ENCODE assay signal across 8 cellular contexts in the genomic region with DNA sequence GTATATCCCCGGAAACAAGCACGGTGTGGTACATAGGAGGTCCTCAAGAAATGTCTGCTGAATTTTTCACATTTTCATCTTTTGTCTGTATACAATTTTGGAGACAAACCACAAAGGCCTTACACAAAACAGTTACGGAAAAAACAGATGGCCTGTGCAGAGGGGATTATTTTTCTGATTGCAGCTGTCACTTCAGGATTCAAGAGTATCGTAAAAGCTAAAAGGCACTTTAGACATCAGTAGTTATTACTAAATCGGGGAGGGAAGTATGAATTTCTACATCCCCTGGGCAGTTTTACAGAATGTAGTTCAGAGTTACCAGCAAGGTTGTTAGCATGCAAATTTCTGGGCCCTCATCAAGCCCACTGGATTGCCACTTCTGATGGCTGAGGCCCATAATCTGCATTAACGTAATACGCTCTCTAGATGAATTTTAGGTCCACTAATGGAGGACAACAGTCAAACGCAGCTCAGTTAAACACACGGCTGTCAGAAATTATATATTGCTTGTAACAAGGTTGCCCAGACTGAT. TPM values are rescaled to one million over a fixed set of nuclear protein-coding genes. Genes with fewer than 3 reads are reported as not detected.
A peak's percentile ranks its signal among the peaks of the same experiment; 100 is the strongest.
DNase-seq lines count a peak whose midpoint lies in the region; ATAC-seq and TF ChIP-seq lines count a peak whose summit lies in the region.

No MANE protein-coding gene starts in this region.

- no peak for TF ChIP-seq EP300 in transverse colon (IDR thresholded peaks at IDR 0.05; ENCODE audit: low read depth)

- H3K4me3 Mint-ChIP-seq in activated T-cell treated with anti-CD3 and anti-CD28 coated beads, Interleukin-2, amount 50 U/mL, for 4 hours: peak overlapping the region; percentile 86

- in situ Hi-C loops in transverse colon (cut with MboI; ENCODE audit: low pct_ligation_motif_present in 1 of 4, low pct_unique_long_range_greater_than_20kb in 1 of 4, low sequenced_read_pairs in 3 of 4): no loop called here

- DNase-seq in activated T-cell treated with anti-CD3 and anti-CD28 coated beads, Interleukin-2, amount 50 U/mL, for 4 hours: no peak
- no peak for DNase-seq in activated T-cell treated with anti-CD3 and anti-CD28 coated beads, Interleukin-2, amount 50 U/mL, for 48 hours
- DNase-seq in transverse colon (no peak), COR-L47 (lab: John Stamatoyannopoulos, UW) (no peak)
- DNase-seq in effector CD4-positive, alpha-beta T cell: no peak
- no peak for DNase-seq in central memory CD4-positive, alpha-beta T cell

- peaks cover 58% of the 10 kb centered on the region for H3K4me1 Mint-ChIP-seq in activated T-cell treated with anti-CD3 and anti-CD28 coated beads, Interleukin-2, amount 50 U/mL, for 4 hours (ENCODE audit: low read depth)

- H3K9me3 Mint-ChIP-seq in activated T-cell treated with anti-CD3 and anti-CD28 coated beads, Interleukin-2, amount 50 U/mL, for 4 hours: no peaks in the 10 kb centered on the region

- H3K9ac ChIP-seq in iPS-15b (ENCODE audit: low read depth, low read length): no peak overlapping the region

- TF ChIP-seq POLR2A in transverse colon (IDR thresholded peaks at IDR 0.05): no peak

- H3K27ac ChIP-seq in transverse colon: peak overlapping the region; percentile 86 to 95 (median 92)

- intact Hi-C loops in transverse colon (cut with DNase I; ENCODE audit: low total_unique reads): loop anchor here (5.0 kb wide), 1 partner anchor 179 kb away; no protein-coding TSS in a partner anchor

- no peak for ATAC-seq in activated T-cell treated with anti-CD3 and anti-CD28 coated beads, Interleukin-2, amount 50 U/mL, for 4 hours

- WGBS in transverse colon (ENCODE audit: low coverage in 1 of 2), 2 donors: 67 to 71% methylated on average over 6 to 9 of the region's 9 CpGs

- no peaks in the 10 kb centered on the region for H3K4me1 ChIP-seq in iPS-15b (ENCODE audit: control insufficient read depth, insufficient read depth, low read length)
- H3K4me1 ChIP-seq in transverse colon: peaks cover 4 to 29% (median 15%) of the 10 kb centered on the region in 4 donors

- H3K4me3 ChIP-seq in WI38 (ENCODE audit: low read depth, low read length) (peak overlapping the region; percentile 64), iPS-15b (ENCODE audit: low read depth, low read length) (peak overlapping the region; percentile 65), transverse colon (peak overlapping the region in 2 of 4 donors; percentile 72 to 87)

- TF ChIP-seq CTCF in WI38 (IDR thresholded peaks at IDR 0.05; ENCODE audit: low read depth, low read length): no peak
- no peak for TF ChIP-seq CTCF in transverse colon (IDR thresholded peaks at IDR 0.05)

- H3K36me3 ChIP-seq in iPS-15b (ENCODE audit: control insufficient read depth, insufficient read depth, low read length): no peaks in the 10 kb centered on the region
- no peaks in the 10 kb centered on the region for H3K36me3 ChIP-seq in transverse colon

- H3K36me3 Mint-ChIP-seq in activated T-cell treated with anti-CD3 and anti-CD28 coated beads, Interleukin-2, amount 50 U/mL, for 4 hours (ENCODE audit: insufficient read depth): peaks cover 16% of the 10 kb centered on the region

- peaks cover 19% of the 10 kb centered on the region for H3K27me3 ChIP-seq in iPS-15b (ENCODE audit: control insufficient read depth, insufficient read depth, low read length)
- no peaks in the 10 kb centered on the region for H3K27me3 ChIP-seq in transverse colon

- H3K9me3 ChIP-seq in iPS-15b (ENCODE audit: control insufficient read depth, insufficient read depth, low read length) (no peaks in the 10 kb centered on the region), transverse colon (no peaks in the 10 kb centered on the region)

- H3K27me3 Mint-ChIP-seq in activated T-cell treated with anti-CD3 and anti-CD28 coated beads, Interleukin-2, amount 50 U/mL, for 4 hours (ENCODE audit: low read depth): no peaks in the 10 kb centered on the region

RNA-seq across cellular contexts. Expression of gene RIOX2, which starts 1.2 kb away (rescaled TPM):
- total RNA-seq in activated T-cell treated with anti-CD3 and anti-CD28 coated beads, Interleukin-2, amount 50 U/mL, for 4 hours: 10 to 100 TPM; 51.2 to 61.3 (median 56.3) TPM
- total RNA-seq in transverse colon: 10 to 100 TPM in 2 of 4 donors, 1 to 10 TPM in 2; 7.5 to 20.5 (median 13.3) TPM
